ENCODE assay signal across 19 cellular contexts in genomic region chr6:46353450-46353998, GRCh38.
A peak's percentile ranks its signal among the peaks of the same experiment; 100 is the strongest.
DNase-seq lines count a peak whose midpoint lies in the region; ATAC-seq and TF ChIP-seq lines count a peak whose summit lies in the region.
"Had no signal": no experiment of that assay in that cellular context is flagged by ENCODE, and none has a peak within 500 bp of the region (broad histone marks: within the 10 kb centered on the region; RNA-seq: fewer than 3 reads in every experiment).

No MANE protein-coding gene starts in this region.

- peaks cover 10 to 73% (median 44%) of the 10 kb centered on the region in 9 donors for H3K4me1 ChIP-seq in heart right ventricle
- no peaks in the 10 kb centered on the region for H3K4me1 ChIP-seq in body of pancreas
- peaks cover 40 to 49% of the 10 kb centered on the region in 2 donors for H3K4me1 ChIP-seq in gastrocnemius medialis

- 36 to 41% methylated on average over 4 of the region's 4 CpGs for WGBS in heart right ventricle, 2 donors
- WGBS in body of pancreas, 2 donors = 49 to 55% methylated on average over 4 of the region's 4 CpGs

- in situ Hi-C loops in gastrocnemius medialis (cut with MboI; ENCODE audit: low sequenced_read_pairs in 4 of 4) = no loop called here

- DNase-seq in heart right ventricle (no peak), left ventricle myocardium superior (no peak), body of pancreas (no peak), omental fat pad (ENCODE audit: low spot score) (no peak), gastrocnemius medialis (no peak), NCI-H1930 (lab: John Stamatoyannopoulos, UW) (no peak)
- DNase-seq in stimulated activated naive CD8-positive, alpha-beta T cell treated with anti-CD3 and anti-CD28 coated beads, Interleukin-15, Interleukin-2, amounts not matched to agents 100 U/mL and 50 U/mL, for 24 hours = no peak
- DNase-seq: 8988T; CD4-positive, CD25-positive, alpha-beta regulatory T cell; CD8-positive, alpha-beta memory T cell; COR-L47; DMS 273 treated with DMSO at 0.1 percent for 48 hours; DND-41; EL; H9 had no signal

- no peak for TF ChIP-seq CTCF in heart right ventricle (IDR thresholded peaks at IDR 0.05)
- TF ChIP-seq CTCF in body of pancreas (IDR thresholded peaks at IDR 0.05) = no peak
- no peak for TF ChIP-seq CTCF in omental fat pad (IDR thresholded peaks at IDR 0.05)
- no peak for TF ChIP-seq CTCF in gastrocnemius medialis (IDR thresholded peaks at IDR 0.05 in 4 of 5, conservative IDR thresholded peaks at IDR 0.05 in 1 of 5)

- H3K27ac ChIP-seq in heart right ventricle (peak overlapping the region in 6 of 10 donors; percentile 33 to 54 (median 41)), body of pancreas (peak overlapping the region in 2 of 4 donors; percentile 8 to 53), gastrocnemius medialis (peak overlapping the region in 3 of 4 donors; percentile 46 to 75 (median 68))
- H3K27ac ChIP-seq: BLaER1 treated with 17β-estradiol and CSF1 and Interleukin-3, amounts not matched to agents 10 nM and 100 nM had no signal

- H3K36me3 ChIP-seq in heart right ventricle (no peaks in the 10 kb centered on the region), body of pancreas (replicated peaks in 1 of 2; ENCODE audit: insufficient read depth in 1 of 2, low read depth in 2 of 2) (no peaks in the 10 kb centered on the region), gastrocnemius medialis (no peaks in the 10 kb centered on the region)
- H3K36me3 ChIP-seq: BLaER1 treated with 17β-estradiol and CSF1 and Interleukin-3, amounts not matched to agents 10 nM and 100 nM had no signal

- H3K4me3 ChIP-seq in heart right ventricle (no peak overlapping the region), body of pancreas (no peak overlapping the region), gastrocnemius medialis (no peak overlapping the region)
- H3K4me3 ChIP-seq: BLaER1 treated with 17β-estradiol and CSF1 and Interleukin-3, amounts not matched to agents 10 nM and 100 nM; GM12878 had no signal

- no peak for TF ChIP-seq POLR2A in body of pancreas (IDR thresholded peaks at IDR 0.05)
- TF ChIP-seq POLR2A in gastrocnemius medialis (IDR thresholded peaks at IDR 0.05) = no peak

- no peak for ATAC-seq in heart right ventricle
- ATAC-seq in left ventricle myocardium superior = no peak
- peak; percentile 32 for ATAC-seq in body of pancreas
- ATAC-seq in omental fat pad (ENCODE audit: low FRiP score) = peak; percentile 54
- ATAC-seq in gastrocnemius medialis = no peak
- ATAC-seq in GM19035 (IDR thresholded peaks at IDR 0.05; ENCODE audit: unreplicated experiment) = no peak
- ATAC-seq in stimulated activated naive CD8-positive, alpha-beta T cell treated with anti-CD3 and anti-CD28 coated beads, Interleukin-15, Interleukin-2, amounts not matched to agents 100 U/mL and 50 U/mL, for 24 hours = no peak
- ATAC-seq: HepG2 had no signal

- intact Hi-C loops in heart right ventricle (cut with DNase I) = no loop called here
- intact Hi-C loops in left ventricle myocardium superior (cut with micrococcal nuclease) = no loop called here
- intact Hi-C loops in body of pancreas (cut with DNase I) = no loop called here
- intact Hi-C loops in gastrocnemius medialis (cut with DNase I; ENCODE audit: low total_unique reads) = loop anchor here (5.0 kb wide), 1 partner anchor 54 kb away; no protein-coding TSS in a partner anchor

- H3K27me3 ChIP-seq in heart right ventricle = no peaks in the 10 kb centered on the region
- H3K27me3 ChIP-seq in body of pancreas = no peaks in the 10 kb centered on the region
- no peaks in the 10 kb centered on the region for H3K27me3 ChIP-seq in gastrocnemius medialis
- H3K27me3 ChIP-seq: BLaER1 treated with 17β-estradiol and CSF1 and Interleukin-3, amounts not matched to agents 10 nM and 100 nM had no signal

- H3K9me3 ChIP-seq in heart right ventricle (no peaks in the 10 kb centered on the region), body of pancreas (no peaks in the 10 kb centered on the region), gastrocnemius medialis (no peaks in the 10 kb centered on the region)
- H3K9me3 ChIP-seq: BLaER1 treated with 17β-estradiol and CSF1 and Interleukin-3, amounts not matched to agents 10 nM and 100 nM had no signal

Comparison
In these comparisons a context has a peak if more than half of its experiments do, and no peak if none do; other contexts are left out.
1. ATAC-seq: peak in body of pancreas (single experiment) and omental fat pad (single experiment); none in heart right ventricle (0 of 8), left ventricle myocardium superior (single experiment), gastrocnemius medialis (0 of 2), GM19035 (single experiment) and stimulated activated naive CD8-positive, alpha-beta T cell treated with anti-CD3 and anti-CD28 coated beads, Interleukin-15, Interleukin-2, amounts not matched to agents 100 U/mL and 50 U/mL, for 24 hours (single experiment).